11 cellular contexts compared by ENCODE assay signal in genomic region chr1:1598051-1598719, GRCh38. TPM values are rescaled to one million over a fixed set of nuclear protein-coding genes. Genes with fewer than 3 reads are reported as not detected.
DNase-seq lines count a peak whose midpoint lies in the region; ATAC-seq and TF ChIP-seq lines count a peak whose summit lies in the region.
"Had no signal": no experiment of that assay in that cellular context is flagged by ENCODE, and none has a peak within 500 bp of the region (broad histone marks: within the 10 kb centered on the region; RNA-seq: fewer than 3 reads in every experiment).

No MANE protein-coding gene starts in this region.

- H3K4me3 Mint-ChIP-seq in activated CD4-positive, alpha-beta T cell treated with anti-CD3 and anti-CD28 coated beads for 36 hours = peak overlapping the region; percentile 63
- peak overlapping the region; percentile 61 for H3K4me3 Mint-ChIP-seq in activated naive CD8-positive, alpha-beta T cell treated with anti-CD3 and anti-CD28 coated beads, Interleukin-2, amount 50 U/mL, for 24 hours
- H3K4me3 Mint-ChIP-seq in neural crest cell = peak overlapping the region; percentile 81

- CTCF ChIA-PET in activated CD4-positive, alpha-beta T cell treated with anti-CD3 and anti-CD28 coated beads for 36 hours (lab: Charles Lee) = interaction anchor here (1.0 to 1.3 kb wide), 2 partner anchors 9 to 10 kb away, joined by 3 to 5 read pairs; no protein-coding TSS in a partner anchor

- POLR2A ChIA-PET in activated CD4-positive, alpha-beta T cell treated with anti-CD3 and anti-CD28 coated beads for 36 hours (lab: Charles Lee) = interaction anchor here (0.6 kb wide), 1 partner anchor 42 kb away, joined by 6 read pairs; no protein-coding TSS in a partner anchor

- ATAC-seq in activated CD4-positive, alpha-beta T cell treated with anti-CD3 and anti-CD28 coated beads for 36 hours = no peak
- no peak for ATAC-seq in activated naive CD8-positive, alpha-beta T cell treated with anti-CD3 and anti-CD28 coated beads, Interleukin-2, amount 50 U/mL, for 24 hours
- ATAC-seq in HG03354 (IDR thresholded peaks at IDR 0.05; ENCODE audit: poor library complexity, severe bottlenecking, unreplicated experiment) (no peak), GM18505 (IDR thresholded peaks at IDR 0.05; ENCODE audit: unreplicated experiment) (no peak)

- no peak for TF ChIP-seq POLR2A in GM18505 (IDR thresholded peaks at IDR 0.05; ENCODE audit: borderline replicate concordance, extremely low read depth, insufficient read depth, insufficient read length)

- no peak overlapping the region for H3K27ac Mint-ChIP-seq in activated CD4-positive, alpha-beta T cell treated with anti-CD3 and anti-CD28 coated beads for 36 hours
- no peak overlapping the region for H3K27ac Mint-ChIP-seq in activated naive CD8-positive, alpha-beta T cell treated with anti-CD3 and anti-CD28 coated beads, Interleukin-2, amount 50 U/mL, for 24 hours
- H3K27ac Mint-ChIP-seq in neural crest cell (ENCODE audit: unreplicated experiment) = no peak overlapping the region

- TF ChIP-seq CTCF in GM20000 (IDR thresholded peaks at IDR 0.05; ENCODE audit: extremely low read depth, missing control alignments) (no peak), neural crest cell (conservative IDR thresholded peaks at IDR 0.05) (no peak)

- H3K9me3 Mint-ChIP-seq in activated CD4-positive, alpha-beta T cell treated with anti-CD3 and anti-CD28 coated beads for 36 hours (ENCODE audit: low read depth) = no peaks in the 10 kb centered on the region
- H3K9me3 Mint-ChIP-seq in activated naive CD8-positive, alpha-beta T cell treated with anti-CD3 and anti-CD28 coated beads, Interleukin-2, amount 50 U/mL, for 24 hours = no peaks in the 10 kb centered on the region
- no peaks in the 10 kb centered on the region for H3K9me3 Mint-ChIP-seq in neural crest cell

- peaks cover 5% of the 10 kb centered on the region for H3K4me1 Mint-ChIP-seq in activated CD4-positive, alpha-beta T cell treated with anti-CD3 and anti-CD28 coated beads for 36 hours
- peaks cover 8% of the 10 kb centered on the region for H3K4me1 Mint-ChIP-seq in activated naive CD8-positive, alpha-beta T cell treated with anti-CD3 and anti-CD28 coated beads, Interleukin-2, amount 50 U/mL, for 24 hours
- H3K4me1 Mint-ChIP-seq in neural crest cell = no peaks in the 10 kb centered on the region

- peaks cover 6% of the 10 kb centered on the region for H3K27me3 Mint-ChIP-seq in activated CD4-positive, alpha-beta T cell treated with anti-CD3 and anti-CD28 coated beads for 36 hours
- peaks cover 9% of the 10 kb centered on the region for H3K27me3 Mint-ChIP-seq in activated naive CD8-positive, alpha-beta T cell treated with anti-CD3 and anti-CD28 coated beads, Interleukin-2, amount 50 U/mL, for 24 hours
- peaks cover 42% of the 10 kb centered on the region for H3K27me3 Mint-ChIP-seq in neural crest cell (ENCODE audit: low read depth)

- no peak for DNase-seq in activated CD4-positive, alpha-beta T cell treated with anti-CD3 and anti-CD28 coated beads for 36 hours
- DNase-seq in activated CD4-positive, alpha-beta T cell treated with anti-CD3 and anti-CD28 coated beads, Interleukin-2, amount 50 U/mL, for 1 hour = no peak
- DNase-seq in GM20000 (ENCODE audit: low spot score) (peak; percentile 31), neural crest cell (ENCODE audit: low read depth, low spot score) (no peak)
- no peak for DNase-seq in activated naive CD8-positive, alpha-beta T cell treated with anti-CD3 and anti-CD28 coated beads, Interleukin-2, amount 50 U/mL, for 24 hours
- DNase-seq in effector CD4-positive, alpha-beta T cell = no peak
- DNase-seq: lower lobe of right lung, NCI-H146, ovary had no signal

- intact Hi-C loops in activated CD4-positive, alpha-beta T cell treated with anti-CD3 and anti-CD28 coated beads for 36 hours (cut with DNase I, micrococcal nuclease) = no loop called here

- H3K36me3 Mint-ChIP-seq in activated CD4-positive, alpha-beta T cell treated with anti-CD3 and anti-CD28 coated beads for 36 hours (ENCODE audit: low read depth) = no peaks in the 10 kb centered on the region
- H3K36me3 Mint-ChIP-seq in activated naive CD8-positive, alpha-beta T cell treated with anti-CD3 and anti-CD28 coated beads, Interleukin-2, amount 50 U/mL, for 24 hours (ENCODE audit: low read depth) = no peaks in the 10 kb centered on the region
- H3K36me3 Mint-ChIP-seq in neural crest cell (ENCODE audit: low read depth) = no peaks in the 10 kb centered on the region

RNA-seq across cellular contexts. Expression of gene FNDC10, which starts 1.8 kb away (rescaled TPM):
- total RNA-seq in activated CD4-positive, alpha-beta T cell treated with anti-CD3 and anti-CD28 coated beads for 36 hours = 1 to 10 TPM; 1.7 to 1.9 TPM
- 14.3 and 14.5 TPM in 2 replicates for total RNA-seq in neural crest cell

RNA-seq across cellular contexts. Expression of gene MIB2, which starts 17.1 kb away (rescaled TPM):
- 10 to 100 TPM; 37.1 TPM for total RNA-seq in activated CD4-positive, alpha-beta T cell treated with anti-CD3 and anti-CD28 coated beads for 36 hours
- total RNA-seq in neural crest cell = 105 and 106 TPM in 2 replicates

RNA-seq across cellular contexts. Expression of gene SSU72, which starts 23.5 kb away (rescaled TPM):
- 100 to 1,000 TPM; 105 to 123 TPM for total RNA-seq in activated CD4-positive, alpha-beta T cell treated with anti-CD3 and anti-CD28 coated beads for 36 hours
- 132 and 134 TPM in 2 replicates for total RNA-seq in neural crest cell

RNA-seq across cellular contexts. Expression of gene MMP23B, which starts 33.8 kb away (rescaled TPM):
- 1 to 10 TPM in 1 of 2 experiments, under 1 TPM in 1; 0.77 to 1.2 TPM for total RNA-seq in activated CD4-positive, alpha-beta T cell treated with anti-CD3 and anti-CD28 coated beads for 36 hours
- total RNA-seq in neural crest cell = 1.7 and 2.3 TPM in 2 replicates

RNA-seq across cellular contexts. Expression of gene TMEM240, which starts 57.8 kb away (rescaled TPM):
- under 1 TPM; 0.42 to 0.46 TPM for total RNA-seq in activated CD4-positive, alpha-beta T cell treated with anti-CD3 and anti-CD28 coated beads for 36 hours
- total RNA-seq in neural crest cell = 13.4 and 16.9 TPM in 2 replicates
